Comparison of ENCODE assay signal across 23 cellular contexts in the genomic region with DNA sequence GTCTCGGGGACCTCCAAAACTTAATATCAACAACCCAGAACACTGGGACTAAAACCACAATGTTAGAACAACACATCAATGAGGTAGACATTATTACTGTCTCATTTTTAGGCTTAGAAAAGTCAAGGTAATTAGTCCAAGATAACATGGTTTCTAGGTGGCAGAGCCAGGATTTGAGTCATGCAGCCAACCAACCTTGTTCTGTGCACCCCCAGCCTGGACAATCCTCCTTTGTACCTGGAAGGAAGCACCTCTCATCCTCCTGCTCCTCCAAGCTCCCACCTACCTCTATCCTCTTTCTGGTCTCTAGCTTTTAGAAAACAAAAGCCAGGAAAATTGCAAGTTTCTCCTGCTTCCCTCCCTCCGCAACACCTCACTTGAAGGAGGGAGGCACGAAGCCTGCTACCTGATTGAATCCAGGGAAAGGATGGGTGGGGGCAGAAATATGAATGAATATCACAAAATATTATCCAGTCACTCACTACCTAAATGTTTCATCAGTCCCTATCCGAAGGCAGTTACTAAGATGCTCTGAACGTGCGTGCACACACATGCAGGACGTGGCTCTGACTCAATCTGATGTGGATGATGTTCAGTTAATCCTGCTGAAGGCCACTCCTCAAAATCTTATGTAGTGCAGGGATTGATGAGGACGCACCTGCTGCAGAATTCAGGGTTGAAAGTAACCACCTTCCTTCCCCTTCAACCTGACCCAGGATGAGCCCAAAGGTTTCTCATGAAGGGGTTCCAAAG. TPM values are rescaled to one million over a fixed set of nuclear protein-coding genes. Genes with fewer than 3 reads are reported as not detected.
A peak's percentile ranks its signal among the peaks of the same experiment; 100 is the strongest.
DNase-seq lines count a peak whose midpoint lies in the region; ATAC-seq, FAIRE-seq and TF ChIP-seq lines count a peak whose summit lies in the region.
"Had no signal": no experiment of that assay in that cellular context is flagged by ENCODE, and none has a peak within 500 bp of the region (broad histone marks: within the 10 kb centered on the region; RNA-seq: fewer than 3 reads in every experiment).

No MANE protein-coding gene starts in this region.

- H4K20me1 ChIP-seq in astrocyte (ENCODE audit: insufficient read depth, low read length) = no peaks in the 10 kb centered on the region

- no peaks in the 10 kb centered on the region for H3K9me3 ChIP-seq in astrocyte (ENCODE audit: insufficient read depth, low read depth, low read length)
- H3K9me3 ChIP-seq: Peyer's patch had no signal

- no peak overlapping the region for H3K9ac ChIP-seq in astrocyte (ENCODE audit: low read length)

- peak; percentile 19 for DNase-seq in A172 (ENCODE audit: low spot score)
- no peak for DNase-seq in HTR-8/SVneo (ENCODE audit: insufficient read length, low spot score)
- DNase-seq in astrocyte (ENCODE audit: low read depth) = no peak
- DNase-seq in foreskin keratinocyte = peak; percentile 80 to 89
- no peak for DNase-seq in erythroblast (lab: John Stamatoyannopoulos, UW)
- DNase-seq in activated naive CD4-positive, alpha-beta T cell treated with Interleukin-2 at 50 U/mL for 16 hours = no peak
- DNase-seq: 8988T, AML-193, DMS79 treated with DMSO at 0.1 percent for 48 hours, H9, NCI-H1417, NCI-H1694 treated with DMSO at 0.1 percent for 48 hours, NCI-H2081 treated with DMSO at 0.1 percent for 48 hours, NCI-H2171 treated with DMSO at 0.1 percent for 48 hours, NCI-H524 treated with DMSO at 0.1 percent for 48 hours, NCI-H82, Peyer's patch had no signal

- FAIRE-seq in HTR-8/SVneo (lab: Jason Lieb, UNC) = peak; percentile 36
- no peak for FAIRE-seq in astrocyte (lab: Jason Lieb, UNC)
- FAIRE-seq: GM12891 had no signal

- no peak for TF ChIP-seq POLR2A in erythroblast (IDR thresholded peaks at IDR 0.05; ENCODE audit: low read length)

- H3K4me3 ChIP-seq in astrocyte (ENCODE audit: insufficient read depth, low read depth, low read length) = no peak overlapping the region
- H3K4me3 ChIP-seq: Peyer's patch had no signal

- peaks cover 2% of the 10 kb centered on the region for H3K9me3 Mint-ChIP-seq in astrocyte (ENCODE audit: unreplicated experiment)
- H3K9me3 Mint-ChIP-seq: H9, IgD-negative memory B cell had no signal

- ATAC-seq in foreskin keratinocyte (peak; percentile 79), GM21576 (IDR thresholded peaks at IDR 0.05; ENCODE audit: unreplicated experiment) (no peak), HG03457 (IDR thresholded peaks at IDR 0.05; ENCODE audit: unreplicated experiment) (no peak)
- ATAC-seq: Right ventricle myocardium inferior had no signal

- no peaks in the 10 kb centered on the region for H3K36me3 ChIP-seq in astrocyte (ENCODE audit: insufficient read depth, low read length)
- H3K36me3 ChIP-seq: Peyer's patch had no signal

- no peak overlapping the region for H2AFZ ChIP-seq in astrocyte (ENCODE audit: low read depth, low read length)

- no peaks in the 10 kb centered on the region for H3K36me3 Mint-ChIP-seq in astrocyte (ENCODE audit: low read depth, unreplicated experiment)
- H3K36me3 Mint-ChIP-seq: CD14-positive monocyte, IgD-negative memory B cell had no signal

- peaks cover 52% of the 10 kb centered on the region for H3K27me3 Mint-ChIP-seq in astrocyte (ENCODE audit: low read depth, unreplicated experiment)

- peak overlapping the region; percentile 23 for H3K27ac ChIP-seq in astrocyte (ENCODE audit: low read depth, low read length)
- peak overlapping the region; percentile 71 for H3K27ac ChIP-seq in foreskin keratinocyte
- H3K27ac ChIP-seq: Peyer's patch had no signal

- no peaks in the 10 kb centered on the region for H3K79me2 ChIP-seq in astrocyte (ENCODE audit: insufficient read depth, low read length)

- peaks cover 8% of the 10 kb centered on the region for H3K4me1 Mint-ChIP-seq in astrocyte (ENCODE audit: low read depth, unreplicated experiment)

- H3K27me3 ChIP-seq in astrocyte (ENCODE audit: insufficient read depth, low read length) (no peaks in the 10 kb centered on the region), foreskin keratinocyte (peaks cover 44% of the 10 kb centered on the region)
- H3K27me3 ChIP-seq: Peyer's patch had no signal

- H3K4me3 Mint-ChIP-seq in astrocyte (ENCODE audit: unreplicated experiment) = no peak overlapping the region
- H3K4me3 Mint-ChIP-seq: CD14-positive monocyte, H9, IgD-negative memory B cell had no signal

- no peak overlapping the region for H3K4me2 ChIP-seq in astrocyte (ENCODE audit: low read length)

- H3K4me1 ChIP-seq in astrocyte (ENCODE audit: insufficient read depth, low read length) (peaks cover 15% of the 10 kb centered on the region), foreskin keratinocyte (peaks cover 14% of the 10 kb centered on the region)

- no peak for TF ChIP-seq CTCF in astrocyte (IDR thresholded peaks at IDR 0.05; ENCODE audit: insufficient read depth, low read depth, low read length)
- no peak for TF ChIP-seq CTCF in foreskin keratinocyte (conservative IDR thresholded peaks at IDR 0.05)

- H3K27ac Mint-ChIP-seq in astrocyte (ENCODE audit: unreplicated experiment) = no peak overlapping the region
- H3K27ac Mint-ChIP-seq: CD14-positive monocyte, H9, IgD-negative memory B cell had no signal

RNA-seq across cellular contexts. Expression of a gene that starts 26.3 kb away (rescaled TPM):
- total RNA-seq in A172 (2014; rRNA removed; shearing (Covaris generic)) = 167 and 180 TPM in 2 replicates
- total RNA-seq in astrocyte (53.9 and 61.2 TPM in 2 replicates), foreskin keratinocyte (48.8 and 53.1 TPM in 2 replicates)
- 50.4 and 56.8 TPM in 2 replicates for polyA plus RNA-seq in foreskin keratinocyte

Comparison
In these comparisons a context has a peak if more than half of its experiments do, and no peak if none do; other contexts are left out.
1. DNase-seq: peak in A172 (single experiment) and foreskin keratinocyte (2 of 2); none in HTR-8/SVneo (single experiment), astrocyte (single experiment), erythroblast (0 of 2) and activated naive CD4-positive, alpha-beta T cell treated with Interleukin-2 at 50 U/mL for 16 hours (single experiment).